8 cellular contexts compared by ENCODE assay signal in the genomic region with DNA sequence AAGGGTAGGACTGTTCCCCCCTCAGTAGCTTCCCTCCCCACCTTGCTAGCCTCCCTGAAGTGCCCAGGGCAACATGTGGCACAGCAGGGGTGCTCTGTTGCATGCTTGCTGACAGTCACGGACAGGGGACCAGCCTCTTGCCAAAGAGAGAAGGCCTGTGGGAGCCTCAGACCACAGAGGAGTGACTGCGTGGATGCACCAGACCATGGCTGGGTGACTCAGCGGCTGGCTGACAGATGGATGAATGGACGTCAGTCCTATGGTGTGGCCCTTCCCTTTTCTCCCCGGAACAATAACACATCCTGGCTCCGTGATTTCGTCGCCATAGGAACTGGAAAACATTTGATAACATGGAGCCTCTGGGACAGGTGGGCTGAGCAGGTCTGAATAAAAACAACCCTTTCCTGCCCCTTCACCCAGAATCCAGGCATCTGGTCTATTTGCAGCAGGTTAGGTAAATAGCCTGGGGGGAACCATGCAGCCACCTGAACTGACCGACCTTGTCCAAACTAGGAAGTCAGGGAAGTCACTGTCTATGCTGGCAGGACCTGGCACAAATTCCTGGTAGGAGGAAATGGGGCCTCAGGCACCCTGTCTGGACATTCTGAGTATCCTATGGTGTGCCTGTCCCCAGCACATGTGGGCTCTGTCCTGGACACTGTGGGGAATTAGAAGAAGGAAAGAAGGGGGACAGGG. TPM values are rescaled to one million over a fixed set of nuclear protein-coding genes. Genes with fewer than 3 reads are reported as not detected.
DNase-seq lines count a peak whose midpoint lies in the region; ATAC-seq and TF ChIP-seq lines count a peak whose summit lies in the region.

No MANE protein-coding gene starts in this region.

- no peaks in the 10 kb centered on the region for H3K79me2 ChIP-seq in SK-N-SH (ENCODE audit: insufficient read depth)

- H3K9me3 ChIP-seq in SK-N-SH (no peaks in the 10 kb centered on the region), skeletal muscle satellite cell (replicated peaks; ENCODE audit: low read length) (no peaks in the 10 kb centered on the region)

- H3F3A ChIP-seq in SK-N-SH (replicated peaks; ENCODE audit: insufficient read depth), result no peaks in the 10 kb centered on the region

- no peaks in the 10 kb centered on the region for H3K9me2 ChIP-seq in SK-N-SH

- POLR2A ChIA-PET in SK-N-SH (lab: Yijun Ruan, JAX), result no interaction called here

- no peak for TF ChIP-seq EP300 in SK-N-SH (IDR thresholded peaks at IDR 0.05; ENCODE audit: borderline replicate concordance in 1 of 2, low read depth in 1 of 2, low read length in 1 of 2)

- TF ChIP-seq CTCF in SK-N-SH (IDR thresholded peaks at IDR 0.05), result no peak
- TF ChIP-seq CTCF in foreskin fibroblast (IDR thresholded peaks at IDR 0.05; ENCODE audit: low read depth, low read length), result no peak

- 19% methylated on average over 8 of the region's 9 CpGs for WGBS in SK-N-SH (ENCODE audit: low lambda C conversion rate)

- CTCF ChIA-PET in SK-N-SH (lab: Yijun Ruan, JAX), result interaction anchor here (1.4 kb wide), 1 partner anchor 9 kb away, joined by 10 read pairs; no protein-coding TSS in a partner anchor

- H2AFZ ChIP-seq in SK-N-SH (ENCODE audit: low read depth), result no peak overlapping the region

- H4K20me1 ChIP-seq in SK-N-SH (ENCODE audit: insufficient read depth), result no peaks in the 10 kb centered on the region

- H3K27ac ChIP-seq in SK-N-SH (ENCODE audit: low read depth in 2 of 2, low read length in 1 of 2), result peak overlapping the region; percentile 15 to 39; a peak in 2 of 4 replicates

- TF ChIP-seq RAD21 in SK-N-SH (IDR thresholded peaks at IDR 0.05; ENCODE audit: low read length), result no peak

- H3K4me2 ChIP-seq in SK-N-SH (no peak overlapping the region), skeletal muscle satellite cell (ENCODE audit: low read length) (no peak overlapping the region)

- H3K36me3 ChIP-seq in SK-N-SH (replicated peaks in 1 of 2; ENCODE audit: control insufficient read depth in 1 of 2, insufficient read depth in 2 of 2, low read length in 1 of 2) (no peaks in the 10 kb centered on the region), skeletal muscle satellite cell (ENCODE audit: insufficient read depth, low read length) (no peaks in the 10 kb centered on the region)

- H3K27me3 ChIP-seq in SK-N-SH (ENCODE audit: insufficient read depth) (no peaks in the 10 kb centered on the region), skeletal muscle satellite cell (ENCODE audit: control insufficient read depth, insufficient read depth, low read length) (peaks cover 8% of the 10 kb centered on the region)

- H3K4me1 ChIP-seq in SK-N-SH (ENCODE audit: control insufficient read depth in 1 of 2, insufficient read depth in 2 of 2, low read depth in 1 of 2, low read length in 1 of 2) (peaks cover 0 to 15% of the 10 kb centered on the region in 2 experiments; a peak in 1 of 4 replicates), skeletal muscle satellite cell (ENCODE audit: control insufficient read depth, insufficient read depth, low read length) (peaks cover 42% of the 10 kb centered on the region)

- H3K9ac ChIP-seq in SK-N-SH, result no peak overlapping the region
- H3K9ac ChIP-seq in skeletal muscle satellite cell (ENCODE audit: low read depth, low read length), result peak overlapping the region; percentile 6

- ATAC-seq in HG03097 (IDR thresholded peaks at IDR 0.05; ENCODE audit: low FRiP score, unreplicated experiment) (no peak), GM19455 (IDR thresholded peaks at IDR 0.05; ENCODE audit: unreplicated experiment) (no peak), HG03520 (IDR thresholded peaks at IDR 0.05; ENCODE audit: unreplicated experiment) (no peak)

- DNase-seq in ELR (ENCODE audit: low read depth) (peak; percentile 96), LHCN-M2 (ENCODE audit: low read depth) (peak; percentile 95), SK-N-SH (peak; percentile 39), foreskin fibroblast (peak; percentile 62 to 74)

- no peak overlapping the region for H3K4me3 ChIP-seq in SK-N-SH (ENCODE audit: low read depth in 2 of 2, low read length in 1 of 2)
- no peak overlapping the region for H3K4me3 ChIP-seq in foreskin fibroblast (ENCODE audit: low read depth in 1 of 2, low read length in 2 of 2)
- no peak overlapping the region for H3K4me3 ChIP-seq in skeletal muscle satellite cell (ENCODE audit: low read length)

TF ChIP-seq in SK-N-SH, 30 proteins besides CTCF, POLR2A, EP300 and RAD21:
- TF ChIP-seq GATA2 (CRISPR knock-in tag; IDR thresholded peaks at IDR 0.05) (no peak), TCF12 (IDR thresholded peaks at IDR 0.05) (peak; percentile 41; the same call in 1 of the 2 replicates), JUND (IDR thresholded peaks at IDR 0.05) (peak; percentile 16; the same call in 1 of the 2 replicates), MXI1 (IDR thresholded peaks at IDR 0.05; ENCODE audit: low read depth, low read length) (peak; percentile 17; the same call in 1 of the 2 replicates), FOSL2 (IDR thresholded peaks at IDR 0.05; ENCODE audit: borderline replicate concordance, low read depth) (peak; percentile 43; the same call in 1 of the 2 replicates), MEF2A (IDR thresholded peaks at IDR 0.05; ENCODE audit: borderline replicate concordance, low read depth) (no peak), FOXM1 (IDR thresholded peaks at IDR 0.05; ENCODE audit: low read depth) (no peak), USF2 (IDR thresholded peaks at IDR 0.05; ENCODE audit: borderline replicate concordance, low read depth, low read length) (no peak), TAF1 (IDR thresholded peaks at IDR 0.05; ENCODE audit: borderline replicate concordance, low read depth, low read length) (no peak), SIN3A (IDR thresholded peaks at IDR 0.05; ENCODE audit: borderline replicate concordance, low read depth, low read length) (no peak)
- TF ChIP-seq, protein P1, sequence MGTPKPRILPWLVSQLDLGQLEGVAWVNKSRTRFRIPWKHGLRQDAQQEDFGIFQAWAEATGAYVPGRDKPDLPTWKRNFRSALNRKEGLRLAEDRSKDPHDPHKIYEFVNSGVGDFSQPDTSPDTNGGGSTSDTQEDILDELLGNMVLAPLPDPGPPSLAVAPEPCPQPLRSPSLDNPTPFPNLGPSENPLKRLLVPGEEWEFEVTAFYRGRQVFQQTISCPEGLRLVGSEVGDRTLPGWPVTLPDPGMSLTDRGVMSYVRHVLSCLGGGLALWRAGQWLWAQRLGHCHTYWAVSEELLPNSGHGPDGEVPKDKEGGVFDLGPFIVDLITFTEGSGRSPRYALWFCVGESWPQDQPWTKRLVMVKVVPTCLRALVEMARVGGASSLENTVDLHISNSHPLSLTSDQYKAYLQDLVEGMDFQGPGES (IDR thresholded peaks at IDR 0.05; ENCODE audit: low read depth, low read length), result no peak
- TF ChIP-seq, protein P2, sequence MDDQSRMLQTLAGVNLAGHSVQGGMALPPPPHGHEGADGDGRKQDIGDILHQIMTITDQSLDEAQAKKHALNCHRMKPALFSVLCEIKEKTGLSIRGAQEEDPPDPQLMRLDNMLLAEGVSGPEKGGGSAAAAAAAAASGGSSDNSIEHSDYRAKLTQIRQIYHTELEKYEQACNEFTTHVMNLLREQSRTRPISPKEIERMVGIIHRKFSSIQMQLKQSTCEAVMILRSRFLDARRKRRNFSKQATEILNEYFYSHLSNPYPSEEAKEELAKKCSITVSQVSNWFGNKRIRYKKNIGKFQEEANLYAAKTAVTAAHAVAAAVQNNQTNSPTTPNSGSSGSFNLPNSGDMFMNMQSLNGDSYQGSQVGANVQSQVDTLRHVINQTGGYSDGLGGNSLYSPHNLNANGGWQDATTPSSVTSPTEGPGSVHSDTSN (IDR thresholded peaks at IDR 0.05), result peak; percentile 80

RNA-seq across cellular contexts. Expression of gene NENF, which starts 53.3 kb away (rescaled TPM):
- total RNA-seq in LHCN-M2 (2014; rRNA removed), result 58.0 and 63.1 TPM in 2 replicates
- 84.5 TPM for polyA plus RNA-seq in LHCN-M2 (2012)
- 59.6 and 78.7 TPM in 2 replicates for polyA plus RNA-seq in SK-N-SH (2012; rRNA removed)
- 61.0 and 62.1 TPM in 2 replicates for polyA plus RNA-seq in SK-N-SH (2012; cell fraction: cytosol; rRNA removed)
- 16.5 and 24.2 TPM in 2 replicates for polyA plus RNA-seq in SK-N-SH (2012; cell fraction: nucleus; rRNA removed)
- total RNA-seq in skeletal muscle satellite cell (2012; rRNA removed), result 20.0 and 28.6 TPM in 2 replicates

Comparison
In these comparisons a context has a peak if more than half of its experiments do, and no peak if none do; other contexts are left out.
1. DNase-seq: peak in every context shown above with its lines; median percentile 96 in ELR; 95 in LHCN-M2; 68 in foreskin fibroblast; 39 in SK-N-SH.